In genomic region chr5:56147679-56148230, GRCh38 we compare ENCODE assay signal across 1 cellular context.
TF ChIP-seq lines count a peak whose summit lies in the region.

No MANE protein-coding gene starts in this region.

TF ChIP-seq in endothelial cell of umbilical vein, 7 proteins besides CTCF, POLR2A, EP300 and RAD21:
- TF ChIP-seq MAX (IDR thresholded peaks at IDR 0.05; ENCODE audit: insufficient read depth, insufficient read length) (no peak), POLR2AphosphoS5 (IDR thresholded peaks at IDR 0.05; ENCODE audit: insufficient read depth, low read depth, low read length) (no peak), MYC (IDR thresholded peaks at IDR 0.05; ENCODE audit: low read depth, low read length) (no peak), EZH2 (IDR thresholded peaks at IDR 0.05; ENCODE audit: borderline replicate concordance, low read depth, low read length, severe bottlenecking) (no peak), FOS (IDR thresholded peaks at IDR 0.05; ENCODE audit: borderline replicate concordance, insufficient read depth, low read length) (no peak), GATA2 (IDR thresholded peaks at IDR 0.05; ENCODE audit: insufficient read depth, insufficient read length, low read depth, low read length) (no peak), JUN (IDR thresholded peaks at IDR 0.05; ENCODE audit: borderline replicate concordance, insufficient read depth, insufficient read length, low read depth) (no peak)
